2 cellular contexts compared by ENCODE assay signal in the genomic region with DNA sequence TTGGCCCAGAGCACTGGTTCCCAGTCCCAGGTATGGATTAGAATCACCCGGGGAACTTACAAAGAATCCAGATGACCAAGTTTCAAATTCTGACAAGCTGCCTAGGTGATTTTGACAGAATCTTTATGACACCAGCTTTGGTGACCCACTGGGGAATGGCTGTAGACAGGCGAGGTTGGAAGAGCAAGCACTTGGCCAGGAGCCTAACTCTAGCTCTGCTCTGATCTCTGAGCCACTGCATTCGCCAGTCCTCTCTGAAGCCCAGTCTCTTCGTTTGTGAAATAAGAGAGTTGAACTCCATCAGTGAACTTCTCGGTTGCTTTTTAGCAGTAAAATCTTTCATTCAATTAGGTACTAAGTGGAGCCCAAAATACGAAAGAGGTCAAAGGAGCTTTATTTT.
TF ChIP-seq lines count a peak whose summit lies in the region.

No MANE protein-coding gene starts in this region.

TF ChIP-seq in IMR-90, 13 proteins besides CTCF, POLR2A, EP300 and RAD21:
- TF ChIP-seq CHD1 (IDR thresholded peaks at IDR 0.05; ENCODE audit: low read depth, low read length) (no peak), MXI1 (IDR thresholded peaks at IDR 0.05; ENCODE audit: borderline replicate concordance, low read depth, low read length) (no peak), RCOR1 (IDR thresholded peaks at IDR 0.05; ENCODE audit: insufficient replicate concordance, low read length) (no peak), NFE2L2 (IDR thresholded peaks at IDR 0.05; ENCODE audit: low read depth, low read length) (no peak), ELK1 (IDR thresholded peaks at IDR 0.05; ENCODE audit: borderline replicate concordance, low read depth, low read length) (no peak), FOS (IDR thresholded peaks at IDR 0.05; ENCODE audit: low read depth, low read length) (no peak), MAFK (IDR thresholded peaks at IDR 0.05; ENCODE audit: low read depth, low read length) (no peak), CEBPB (IDR thresholded peaks at IDR 0.05; ENCODE audit: low read depth, low read length) (no peak), RFX5 (IDR thresholded peaks at IDR 0.05; ENCODE audit: low read depth, low read length) (no peak), BHLHE40 (IDR thresholded peaks at IDR 0.05; ENCODE audit: low read depth, low read length) (no peak), MAZ (IDR thresholded peaks at IDR 0.05; ENCODE audit: borderline replicate concordance, low read depth, low read length) (no peak), SMC3 (IDR thresholded peaks at IDR 0.05; ENCODE audit: low read depth, low read length) (no peak)
- TF ChIP-seq, protein P1, sequence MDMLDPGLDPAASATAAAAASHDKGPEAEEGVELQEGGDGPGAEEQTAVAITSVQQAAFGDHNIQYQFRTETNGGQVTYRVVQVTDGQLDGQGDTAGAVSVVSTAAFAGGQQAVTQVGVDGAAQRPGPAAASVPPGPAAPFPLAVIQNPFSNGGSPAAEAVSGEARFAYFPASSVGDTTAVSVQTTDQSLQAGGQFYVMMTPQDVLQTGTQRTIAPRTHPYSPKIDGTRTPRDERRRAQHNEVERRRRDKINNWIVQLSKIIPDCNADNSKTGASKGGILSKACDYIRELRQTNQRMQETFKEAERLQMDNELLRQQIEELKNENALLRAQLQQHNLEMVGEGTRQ (IDR thresholded peaks at IDR 0.05; ENCODE audit: low read depth, low read length) = no peak

TF ChIP-seq in K562, 482 proteins besides CTCF, POLR2A, EP300 and RAD21:
- TF ChIP-seq ZBTB34 (CRISPR knock-in tag; IDR thresholded peaks at IDR 0.05) (no peak), HIVEP1 (CRISPR knock-in tag; IDR thresholded peaks at IDR 0.05) (0 out of 2 replicates have a peak, but pooled peaks have one; percentile 38), ZNF263 (CRISPR knock-in tag; IDR thresholded peaks at IDR 0.05; ENCODE audit: borderline replicate concordance) (0 out of 2 replicates have a peak, but pooled peaks have one; percentile 33), CBFB (CRISPR knock-in tag; IDR thresholded peaks at IDR 0.05) (no peak)
